Comparison of ENCODE assay signal across 9 cellular contexts in genomic region chr1:196723325-196724185, GRCh38. TPM values are rescaled to one million over a fixed set of nuclear protein-coding genes. Genes with fewer than 3 reads are reported as not detected.
DNase-seq lines count a peak whose midpoint lies in the region; TF ChIP-seq lines count a peak whose summit lies in the region.
"Had no signal": no experiment of that assay in that cellular context is flagged by ENCODE, and none has a peak within 500 bp of the region (broad histone marks: within the 10 kb centered on the region; RNA-seq: fewer than 3 reads in every experiment).

No MANE protein-coding gene starts in this region.

- H3K27me3 Mint-ChIP-seq in nephron progenitor cell (ENCODE audit: low read depth, poor library complexity) = no peaks in the 10 kb centered on the region

- TF ChIP-seq CTCF in AG09319 (IDR thresholded peaks at IDR 0.05; ENCODE audit: low read depth, low read length) (peak; percentile 72), GM12874 (IDR thresholded peaks at IDR 0.05; ENCODE audit: insufficient read depth, low read depth, low read length) (peak; percentile 91), HFF-Myc (IDR thresholded peaks at IDR 0.05; ENCODE audit: low read depth, low read length, missing control alignments) (peak; percentile 35), LNCAP (IDR thresholded peaks at IDR 0.05) (peak; percentile 99), cardiac fibroblast (IDR thresholded peaks at IDR 0.05; ENCODE audit: low read depth, low read length) (peak; percentile 70), nephron progenitor cell (IDR thresholded peaks at IDR 0.05) (peak; percentile 75)

- H3K27ac Mint-ChIP-seq in nephron progenitor cell = no peak overlapping the region
- H3K27ac Mint-ChIP-seq: T-helper 1 cell treated with Interleukin-12 subunit alpha and Interleukin-12 subunit beta and Interleukin-4 antibody, amounts not matched to agents 30 μg/mL and 1 μg/mL, for 36 hours had no signal

- peak; percentile 23 for DNase-seq in AG09319 (ENCODE audit: extremely low read depth, low read depth)
- DNase-seq in HFF-Myc (ENCODE audit: extremely low read depth, low read depth) = no peak
- DNase-seq in SK-MEL-5 (ENCODE audit: low read depth, low spot score) = peak; percentile 74
- peak; percentile 53 to 65 for DNase-seq in cardiac fibroblast (ENCODE audit: low read depth in 2 of 2)
- peak; percentile 68 for DNase-seq in nephron progenitor cell
- DNase-seq in amniotic stem cell (lab: John Stamatoyannopoulos, UW) = no peak

- no peaks in the 10 kb centered on the region for H3K36me3 Mint-ChIP-seq in nephron progenitor cell (ENCODE audit: low read depth)

- no peaks in the 10 kb centered on the region for H3K4me1 Mint-ChIP-seq in nephron progenitor cell

- no peak overlapping the region for H3K4me3 Mint-ChIP-seq in nephron progenitor cell
- H3K4me3 Mint-ChIP-seq: T-helper 1 cell treated with Interleukin-12 subunit alpha and Interleukin-12 subunit beta and Interleukin-4 antibody, amounts not matched to agents 30 μg/mL and 1 μg/mL, for 36 hours had no signal

- in situ Hi-C loops in SK-MEL-5 (cut with HindIII; ENCODE audit: low pct_unique_long_range_greater_than_20kb, low sequenced_read_pairs) = no loop called here

- H3K9me3 Mint-ChIP-seq in nephron progenitor cell = no peaks in the 10 kb centered on the region
- H3K9me3 Mint-ChIP-seq: T-helper 1 cell treated with Interleukin-12 subunit alpha and Interleukin-12 subunit beta and Interleukin-4 antibody, amounts not matched to agents 30 μg/mL and 1 μg/mL, for 36 hours had no signal

- H3K4me3 ChIP-seq in HFF-Myc (replicated peaks; ENCODE audit: low read depth, low read length) = no peak overlapping the region
- no peak overlapping the region for H3K4me3 ChIP-seq in cardiac fibroblast (replicated peaks in 1 of 2; ENCODE audit: low read depth in 2 of 2, low read length in 2 of 2)

RNA-seq across cellular contexts. Expression of gene CFHR3, which starts 51.1 kb away (rescaled TPM):
- not detected in 2 replicates for total RNA-seq in SK-MEL-5 (2014; rRNA removed; shearing (Covaris generic))
- not detected in 2 replicates for polyA plus RNA-seq in SK-MEL-5 (2015; cell fraction: cytosol; rRNA removed)
- 0.86 TPM in 1 of 2 replicates, not detected in the other for polyA plus RNA-seq in SK-MEL-5 (2015; cell fraction: nucleus; rRNA removed)

Comparison
In these comparisons a context has a peak if more than half of its experiments do, and no peak if none do; other contexts are left out.
1. DNase-seq: peak in AG09319 (single experiment), SK-MEL-5 (single experiment), cardiac fibroblast (2 of 2) and nephron progenitor cell (single experiment); none in HFF-Myc (single experiment) and amniotic stem cell (single experiment).
2. CTCF ChIP-seq: peak in every context shown above with its lines; median percentile 99 in LNCAP; 91 in GM12874; 75 in nephron progenitor cell; 72 in AG09319; 70 in cardiac fibroblast; 35 in HFF-Myc.